Comparison of ENCODE assay signal across 15 cellular contexts in the genomic region with DNA sequence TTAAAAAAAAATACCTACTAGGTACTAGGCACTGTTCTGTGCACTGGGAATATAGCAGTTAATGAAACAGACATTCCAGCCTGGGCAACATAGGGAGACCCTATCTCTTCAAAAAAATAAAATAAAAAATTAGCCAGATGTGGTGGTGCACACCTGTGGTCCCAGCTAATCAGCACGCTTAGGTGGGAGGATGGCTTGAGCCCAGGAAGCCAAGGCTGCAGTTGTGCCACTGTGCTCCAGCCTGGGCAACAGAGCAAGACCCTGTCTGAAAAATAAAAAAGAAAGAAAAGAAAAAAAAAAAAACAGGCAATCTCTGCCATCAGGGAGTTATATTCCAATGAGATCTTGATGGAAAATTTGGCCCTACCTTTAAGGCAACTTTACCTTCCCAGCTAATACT.
"Had no signal": no experiment of that assay in that cellular context is flagged by ENCODE, and none has a peak within 500 bp of the region (broad histone marks: within the 10 kb centered on the region; RNA-seq: fewer than 3 reads in every experiment).

No MANE protein-coding gene starts in this region.

- H3K4me1 ChIP-seq: foreskin keratinocyte, parathyroid adenoma had no signal

- H3K27me3 ChIP-seq: cardiac muscle cell, dorsolateral prefrontal cortex, foreskin keratinocyte had no signal

- H3K27ac ChIP-seq: cardiac muscle cell, foreskin keratinocyte, parathyroid adenoma had no signal

- DNase-seq: activated CD4-positive, alpha-beta T cell treated with anti-CD3 and anti-CD28 coated beads for 36 hours; activated CD4-positive, alpha-beta T cell treated with anti-CD3 and anti-CD28 coated beads, Interleukin-2, amount 50 U/mL, for 48 hours; activated gamma-delta T cell treated with Interleukin-2 at 50 U/mL for 16 hours; activated T-cell treated with anti-CD3 and anti-CD28 coated beads for 4 hours; dorsolateral prefrontal cortex; kidney glomerular epithelial cell; mesenchymal stem cell; retina; stimulated activated CD4-positive, alpha-beta T cell treated with anti-CD3 and anti-CD28 coated beads, Interleukin-15, amount 100 ng/mL, for 24 hours; stimulated activated CD4-positive, alpha-beta T cell treated with anti-CD3 and anti-CD28 coated beads, Interleukin-2, amount 100 ng/mL, for 48 hours; SW 1271 had no signal

- ATAC-seq: activated CD4-positive, alpha-beta T cell treated with anti-CD3 and anti-CD28 coated beads for 36 hours; activated naive CD4-positive, alpha-beta T cell treated with anti-CD3 and anti-CD28 coated beads, Interleukin-2, amount 50 U/mL, for 72 hours had no signal

- H3K4me3 ChIP-seq: cardiac muscle cell, dorsolateral prefrontal cortex had no signal
